In the genomic region with DNA sequence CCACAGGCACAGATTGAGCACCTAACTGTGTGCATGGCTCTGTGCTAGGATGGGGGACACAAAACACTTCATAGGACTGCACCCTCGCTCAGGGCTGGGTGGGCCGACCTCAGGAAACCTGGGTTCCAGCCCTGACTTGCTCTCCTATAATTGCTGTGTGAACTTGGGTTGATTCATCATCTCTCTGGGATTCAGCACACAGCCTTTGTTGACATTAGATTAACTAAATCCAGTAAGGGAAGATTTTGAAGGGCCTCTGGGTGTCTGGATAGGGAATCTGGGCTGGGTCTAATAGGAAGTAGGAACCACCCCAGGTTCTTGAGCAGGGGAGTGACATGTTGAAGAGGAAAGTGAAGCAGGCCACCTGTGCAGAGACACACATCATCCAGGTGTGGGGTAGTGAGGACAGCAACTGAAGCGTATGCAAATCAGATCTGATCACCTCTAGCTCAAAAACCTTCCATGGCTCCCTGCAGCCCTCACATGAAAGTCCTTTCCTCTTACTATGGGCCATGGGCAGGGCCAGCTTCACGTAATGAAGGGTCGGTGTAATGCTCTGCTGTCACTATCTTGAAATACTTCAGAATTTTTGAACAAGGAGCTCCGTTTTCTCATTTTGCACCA, we compare ENCODE assay signal across 10 cellular contexts. TPM values are rescaled to one million over a fixed set of nuclear protein-coding genes. Genes with fewer than 3 reads are reported as not detected.
DNase-seq lines count a peak whose midpoint lies in the region; ATAC-seq, FAIRE-seq and TF ChIP-seq lines count a peak whose summit lies in the region.
"Not testable (repeated sequence)": the region's sequence is repeated elsewhere in the genome, so short reads cannot be mapped to it uniquely, and the experiment has no call there.
"Had no signal": no experiment of that assay in that cellular context is flagged by ENCODE, and none has a peak within 500 bp of the region (broad histone marks: within the 10 kb centered on the region; RNA-seq: fewer than 3 reads in every experiment).

No MANE protein-coding gene starts in this region.

- not testable (repeated sequence) for ATAC-seq in GM23338
- ATAC-seq in IMR-90 (ENCODE audit: low read depth): peak; percentile 77
- ATAC-seq in esophagus mucosa: peak; percentile 74

- not testable (repeated sequence) for H3K27me3 ChIP-seq in GM23338 (ENCODE audit: insufficient read depth); IMR-90 (ENCODE audit: control insufficient read depth, insufficient read depth, low read length); bronchial epithelial cell (ENCODE audit: control insufficient read depth, insufficient read depth, low read length); neural progenitor cell

- TF ChIP-seq POLR2A in IMR-90 (IDR thresholded peaks at IDR 0.05; ENCODE audit: low read depth, low read length): not testable (repeated sequence)

- not testable (repeated sequence) for DNase-seq in GM23338 (ENCODE audit: low spot score); IMR-90; RWPE1 (ENCODE audit: low spot score); neural progenitor cell (ENCODE audit: low spot score)
- peak; percentile 81 for DNase-seq in bronchial epithelial cell (ENCODE audit: low read depth)

- intact Hi-C loops in IMR-90 (cut with micrococcal nuclease): not testable (repeated sequence)

- H3K14ac ChIP-seq in IMR-90 (replicated peaks; ENCODE audit: low read depth, low read length): not testable (repeated sequence)

- not testable (repeated sequence) for BruUV-seq in IMR-90 (replicated peaks; lab: Mats Ljungman, UMichigan)

- H3K9me1 ChIP-seq in IMR-90 (ENCODE audit: insufficient read depth, low read length): not testable (repeated sequence)

- not testable (repeated sequence) for H2BK15ac ChIP-seq in IMR-90 (ENCODE audit: low read depth, low read length)

- H3K9me3 Mint-ChIP-seq in GM23338, neural progenitor cell: not testable (repeated sequence)

- not testable (repeated sequence) for H4K5ac ChIP-seq in IMR-90 (ENCODE audit: low read depth, low read length)

- not testable (repeated sequence) for H3K9ac ChIP-seq in IMR-90 (ENCODE audit: low read depth, low read length); neural progenitor cell

- dilution Hi-C loops in IMR-90 (cut with HindIII; ENCODE audit: low sequenced_read_pairs, unreplicated experiment): not testable (repeated sequence)

- H3K27ac ChIP-seq in GM23338 (ENCODE audit: low read depth); IMR-90 (ENCODE audit: insufficient read depth, low read length); neural progenitor cell: not testable (repeated sequence)
- peak overlapping the region; percentile 49 for H3K27ac ChIP-seq in RWPE1

- CTCF ChIA-PET in IMR-90 (lab: Yijun Ruan, JAX); RWPE1 (lab: Yijun Ruan, JAX): not testable (repeated sequence)

- in situ Hi-C loops in IMR-90 (cut with MboI; ENCODE audit: low sequenced_read_pairs): not testable (repeated sequence)

- H3K56ac ChIP-seq in IMR-90 (ENCODE audit: extremely low read depth, insufficient read depth, low read length): not testable (repeated sequence)

- H3K36me3 Mint-ChIP-seq in GM23338 (ENCODE audit: low read depth); neural progenitor cell: not testable (repeated sequence)

- H2BK5ac ChIP-seq in IMR-90 (ENCODE audit: low read depth, low read length, poor library complexity, severe bottlenecking): not testable (repeated sequence)

- not testable (repeated sequence) for H3K9me2 ChIP-seq in GM23338 (ENCODE audit: insufficient read depth)

- not testable (repeated sequence) for H3K4ac ChIP-seq in IMR-90 (ENCODE audit: low read depth, low read length)

- FAIRE-seq in bronchial epithelial cell (lab: Jason Lieb, UNC): not testable (repeated sequence)

- H2AFZ ChIP-seq in GM23338 (peak overlapping the region; percentile 81), neural progenitor cell (replicated peaks) (peak overlapping the region; percentile 34)
- not testable (repeated sequence) for H2AFZ ChIP-seq in IMR-90 (replicated peaks; ENCODE audit: low read length, poor library complexity)

- H2AK5ac ChIP-seq in IMR-90 (ENCODE audit: low read depth, low read length): peak overlapping the region; percentile 67; the same call in 1 of the 2 replicates

- not testable (repeated sequence) for H3K4me3 Mint-ChIP-seq in GM23338, neural progenitor cell

- H3K4me1 Mint-ChIP-seq in GM23338, neural progenitor cell: not testable (repeated sequence)

- not testable (repeated sequence) for H3K27me3 Mint-ChIP-seq in GM23338 (ENCODE audit: insufficient read depth, low read depth, poor library complexity); neural progenitor cell (ENCODE audit: insufficient read depth, low read depth)

- H3K79me1 ChIP-seq in IMR-90 (ENCODE audit: low read depth in 1 of 2, low read length in 2 of 2): not testable (repeated sequence)

- POLR2A ChIA-PET in IMR-90 (lab: Charles Lee; ENCODE audit: unreplicated experiment): not testable (repeated sequence)
- POLR2A ChIA-PET in RWPE1 (lab: Yijun Ruan, JAX; ENCODE audit: low non-redundant PET): interaction anchor here (0.6 kb wide), 1 partner anchor 103 kb away, joined by 6 read pairs; no protein-coding TSS in a partner anchor

- not testable (repeated sequence) for H4K91ac ChIP-seq in IMR-90 (ENCODE audit: insufficient read depth, low read depth, low read length)

- H3K79me2 ChIP-seq in GM23338 (replicated peaks; ENCODE audit: insufficient read depth); neural progenitor cell (ENCODE audit: low read depth): not testable (repeated sequence)

- H3K9me3 ChIP-seq in IMR-90 (ENCODE audit: control insufficient read depth, insufficient read depth, low read length); neural progenitor cell (ENCODE audit: low read depth): not testable (repeated sequence)

- H3K36me3 ChIP-seq in GM23338 (ENCODE audit: insufficient read depth); IMR-90 (ENCODE audit: control insufficient read depth, insufficient read depth, low read length); bronchial epithelial cell (ENCODE audit: control insufficient read depth, insufficient read depth, low read length); neural progenitor cell: not testable (repeated sequence)

- H4K20me1 ChIP-seq in GM23338 (replicated peaks; ENCODE audit: insufficient read depth); IMR-90 (ENCODE audit: insufficient read depth, low read length); neural progenitor cell (ENCODE audit: low read depth): not testable (repeated sequence)

- H3K23ac ChIP-seq in IMR-90 (ENCODE audit: low read depth, low read length): not testable (repeated sequence)

- 93% methylated on average over 3 of the region's 6 CpGs; no CpG with 5 or more reads in 1 of the 2 experiments for WGBS in IMR-90 (ENCODE audit: extremely low coverage in 2 of 2, insufficient read length in 1 of 2), 2 experiments

- not testable (repeated sequence) for H2BK120ac ChIP-seq in IMR-90 (ENCODE audit: low read depth, low read length)

- H3K4me1 ChIP-seq in GM23338 (ENCODE audit: insufficient read depth); IMR-90 (ENCODE audit: control insufficient read depth, insufficient read depth, low read length); neural progenitor cell: not testable (repeated sequence)

- H3K18ac ChIP-seq in IMR-90 (ENCODE audit: low read depth, low read length): not testable (repeated sequence)

- TF ChIP-seq RAD21 in IMR-90 (IDR thresholded peaks at IDR 0.05; ENCODE audit: low read length): not testable (repeated sequence)

- not testable (repeated sequence) for H2BK20ac ChIP-seq in IMR-90 (ENCODE audit: low read depth, low read length)

- H3K4me3 ChIP-seq in GM23338; IMR-90 (ENCODE audit: insufficient read depth, low read depth, low read length); bronchial epithelial cell (ENCODE audit: low read depth, low read length); neural progenitor cell: not testable (repeated sequence)

- H3K4me2 ChIP-seq in GM23338; IMR-90 (ENCODE audit: low read depth, low read length); neural progenitor cell: not testable (repeated sequence)

- H2AK9ac ChIP-seq in IMR-90 (replicated peaks; ENCODE audit: low read depth, low read length, poor library complexity): not testable (repeated sequence)

- TF ChIP-seq CTCF in GM23338 (conservative IDR thresholded peaks at IDR 0.05; ENCODE audit: low read depth in 2 of 2); IMR-90 (conservative IDR thresholded peaks at IDR 0.05; ENCODE audit: low read depth, low read length); RWPE1 (conservative IDR thresholded peaks at IDR 0.05; ENCODE audit: low read depth); bronchial epithelial cell (IDR thresholded peaks at IDR 0.05; ENCODE audit: insufficient read depth, low read length, severe bottlenecking); neural progenitor cell (IDR thresholded peaks at IDR 0.05): not testable (repeated sequence)

- not testable (repeated sequence) for H3K27ac Mint-ChIP-seq in GM23338, neural progenitor cell

- not testable (repeated sequence) for H4K8ac ChIP-seq in IMR-90 (ENCODE audit: low read depth in 2 of 2, low read length in 2 of 2)

- not testable (repeated sequence) for H3F3A ChIP-seq in GM23338 (replicated peaks; ENCODE audit: low read depth); neural progenitor cell (ENCODE audit: low read depth)

RNA-seq across cellular contexts. Expression of gene SMTN, which starts 11.3 kb away (rescaled TPM):
- total RNA-seq in GM23338 (2014; rRNA removed; shearing (Covaris generic)): 16.3 and 27.4 TPM in 2 replicates
- 32.2 and 34.0 TPM in 2 replicates for polyA plus RNA-seq in GM23338 (2016; fragmentation: Nextera tagmentation; extraction: Ambion mirVana)
- 47.2 and 53.6 TPM in 2 replicates for total RNA-seq in IMR-90 (2012; rRNA removed)
- polyA plus RNA-seq in IMR-90 (2012; rRNA removed): 63.7 and 65.1 TPM in 2 replicates
- polyA plus RNA-seq in IMR-90 (2012; cell fraction: cytosol; rRNA removed): 97.1 and 119 TPM in 2 replicates
- polyA plus RNA-seq in IMR-90 (2012; cell fraction: nucleus; rRNA removed; ENCODE audit: low replicate concordance): 227 and 462 TPM in 2 replicates
- 37.9 and 38.7 TPM in 2 replicates for total RNA-seq in bronchial epithelial cell
- 21.1 TPM for total RNA-seq in esophagus mucosa
- 14.1 and 24.0 TPM in 2 replicates for total RNA-seq in neural progenitor cell (ENCODE audit: low replicate concordance)

RNA-seq across cellular contexts. Expression of gene SELENOM, which starts 37.6 kb away (rescaled TPM):
- total RNA-seq in GM23338 (2014; rRNA removed; shearing (Covaris generic)): 44.9 and 67.6 TPM in 2 replicates
- 49.7 and 50.8 TPM in 2 replicates for polyA plus RNA-seq in GM23338 (2016; fragmentation: Nextera tagmentation; extraction: Ambion mirVana)
- total RNA-seq in IMR-90 (2012; rRNA removed): 36.1 and 46.2 TPM in 2 replicates
- polyA plus RNA-seq in IMR-90 (2012; rRNA removed): 270 and 369 TPM in 2 replicates
- polyA plus RNA-seq in IMR-90 (2012; cell fraction: cytosol; rRNA removed): 662 and 853 TPM in 2 replicates
- 256 and 316 TPM in 2 replicates for polyA plus RNA-seq in IMR-90 (2012; cell fraction: nucleus; rRNA removed; ENCODE audit: low replicate concordance)
- total RNA-seq in bronchial epithelial cell: 29.4 and 35.0 TPM in 2 replicates
- 13.7 TPM for total RNA-seq in esophagus mucosa
- total RNA-seq in neural progenitor cell (ENCODE audit: low replicate concordance): 7.4 and 13.9 TPM in 2 replicates

RNA-seq across cellular contexts. Expression of gene INPP5J, which starts 53.0 kb away (rescaled TPM):
- total RNA-seq in GM23338 (2014; rRNA removed; shearing (Covaris generic)): 11.2 and 14.5 TPM in 2 replicates
- 4.8 and 5.3 TPM in 2 replicates for polyA plus RNA-seq in GM23338 (2016; fragmentation: Nextera tagmentation; extraction: Ambion mirVana)
- 0.28 and 0.36 TPM in 2 replicates for total RNA-seq in IMR-90 (2012; rRNA removed)
- polyA plus RNA-seq in IMR-90 (2012; rRNA removed): 2.0 and 2.2 TPM in 2 replicates
- 0.41 and 2.1 TPM in 2 replicates for polyA plus RNA-seq in IMR-90 (2012; cell fraction: cytosol; rRNA removed)
- 9.6 and 20.2 TPM in 2 replicates for polyA plus RNA-seq in IMR-90 (2012; cell fraction: nucleus; rRNA removed; ENCODE audit: low replicate concordance)
- total RNA-seq in bronchial epithelial cell: under 0.01 and 0.64 TPM in 2 replicates
- 1.5 TPM for total RNA-seq in esophagus mucosa
- 1.5 and 3.7 TPM in 2 replicates for total RNA-seq in neural progenitor cell (ENCODE audit: low replicate concordance)
- total RNA-seq: CD4-positive, CD25-positive, alpha-beta regulatory T cell had no signal
- polyA plus RNA-seq: CD14-positive monocyte; CD4-positive, alpha-beta memory T cell; CD8-positive, alpha-beta memory T cell had no signal
